In the genomic region with DNA sequence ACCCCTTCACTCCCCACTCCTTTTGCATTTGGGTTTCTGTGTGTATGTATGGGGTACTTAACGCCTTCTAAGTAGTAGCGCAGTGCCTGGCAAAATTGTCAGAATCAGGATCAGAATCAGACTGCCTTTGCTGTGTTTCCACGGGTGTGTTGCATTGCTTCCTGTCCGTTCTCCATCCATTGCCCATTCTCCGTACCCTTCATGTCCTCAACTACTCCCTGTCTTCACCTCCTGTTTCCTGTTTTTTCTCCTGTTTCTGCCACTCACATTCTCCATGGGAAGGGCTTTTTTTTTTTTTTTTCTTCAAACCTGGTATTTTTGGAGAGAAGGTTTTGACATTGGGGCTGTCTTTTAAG, we compare ENCODE assay signal across 11 cellular contexts.
DNase-seq lines count a peak whose midpoint lies in the region; ATAC-seq and TF ChIP-seq lines count a peak whose summit lies in the region.
"Had no signal": no experiment of that assay in that cellular context is flagged by ENCODE, and none has a peak within 500 bp of the region (broad histone marks: within the 10 kb centered on the region; RNA-seq: fewer than 3 reads in every experiment).

No MANE protein-coding gene starts in this region.

- H3K4me3 Mint-ChIP-seq in chondrocyte (ENCODE audit: unreplicated experiment) = peak overlapping the region; percentile 13

- peaks cover 0 to 9% of the 10 kb centered on the region in 2 experiments for H3K36me3 ChIP-seq in SK-N-SH (replicated peaks in 1 of 2; ENCODE audit: control insufficient read depth in 1 of 2, insufficient read depth in 2 of 2, low read length in 1 of 2)
- peaks cover 0 to 18% of the 10 kb centered on the region in 2 donors for H3K36me3 ChIP-seq in muscle layer of duodenum (ENCODE audit: control insufficient read depth in 1 of 2, insufficient read depth in 2 of 2, low read length in 2 of 2)
- no peaks in the 10 kb centered on the region for H3K36me3 ChIP-seq in tibial nerve

- H3K9me2 ChIP-seq in SK-N-SH = no peaks in the 10 kb centered on the region

- TF ChIP-seq POLR2A in tibial nerve (IDR thresholded peaks at IDR 0.05) = no peak

- H2AFZ ChIP-seq in SK-N-SH (ENCODE audit: low read depth) = no peak overlapping the region

- H3K27ac ChIP-seq in SK-N-SH (ENCODE audit: low read depth in 2 of 2, low read length in 1 of 2) (peak overlapping the region; percentile 85 to 96), muscle layer of duodenum (ENCODE audit: low read length) (peak overlapping the region; percentile 94), tibial nerve (peak overlapping the region in 3 of 4 donors; percentile 73 to 92 (median 88)), foreskin keratinocyte (no peak overlapping the region)

- H3K9me3 ChIP-seq in SK-N-SH (no peaks in the 10 kb centered on the region), muscle layer of duodenum (ENCODE audit: control insufficient read depth in 1 of 2, low read length in 2 of 2) (no peaks in the 10 kb centered on the region), tibial nerve (no peaks in the 10 kb centered on the region)

- H3K27me3 ChIP-seq in SK-N-SH (ENCODE audit: insufficient read depth) (no peaks in the 10 kb centered on the region), muscle layer of duodenum (ENCODE audit: low read depth, low read length) (no peaks in the 10 kb centered on the region), tibial nerve (no peaks in the 10 kb centered on the region), foreskin keratinocyte (no peaks in the 10 kb centered on the region)

- DNase-seq in SK-N-SH (no peak), chondrocyte (ENCODE audit: low spot score) (no peak), tibial nerve (ENCODE audit: low spot score in 2 of 2) (no peak), AG08395 (ENCODE audit: low spot score) (no peak), foreskin keratinocyte (no peak), kidney glomerular epithelial cell (lab: John Stamatoyannopoulos, UW) (no peak)
- DNase-seq: DMS79 treated with DMSO at 0.1 percent for 48 hours; NCI-H510A; stimulated activated naive CD4-positive, alpha-beta T cell had no signal

- no peaks in the 10 kb centered on the region for H3K27me3 Mint-ChIP-seq in chondrocyte (ENCODE audit: low read depth)

- no peaks in the 10 kb centered on the region for H3K9me3 Mint-ChIP-seq in chondrocyte (ENCODE audit: low read depth)

- peaks cover 55% of the 10 kb centered on the region for H3F3A ChIP-seq in SK-N-SH (replicated peaks; ENCODE audit: insufficient read depth)

- H3K4me2 ChIP-seq in SK-N-SH = peak overlapping the region; percentile 64

- H3K4me1 ChIP-seq in SK-N-SH (ENCODE audit: control insufficient read depth in 1 of 2, insufficient read depth in 2 of 2, low read depth in 1 of 2, low read length in 1 of 2) (peaks cover 26 to 70% of the 10 kb centered on the region in 2 experiments), muscle layer of duodenum (ENCODE audit: control insufficient read depth in 1 of 2, insufficient read depth in 2 of 2, low read length in 2 of 2) (peaks cover 27 to 29% of the 10 kb centered on the region in 2 donors), tibial nerve (peaks cover 0 to 63% (median 24%) of the 10 kb centered on the region in 4 donors), foreskin keratinocyte (peaks cover 53% of the 10 kb centered on the region)

- TF ChIP-seq CTCF in SK-N-SH (IDR thresholded peaks at IDR 0.05) (no peak), chondrocyte (IDR thresholded peaks at IDR 0.05) (no peak), tibial nerve (IDR thresholded peaks at IDR 0.05) (no peak), foreskin keratinocyte (conservative IDR thresholded peaks at IDR 0.05) (no peak)

- peaks cover 94% of the 10 kb centered on the region for H3K79me2 ChIP-seq in SK-N-SH (ENCODE audit: insufficient read depth)

- CTCF ChIA-PET in SK-N-SH (lab: Yijun Ruan, JAX) = no interaction called here

- TF ChIP-seq RAD21 in SK-N-SH (IDR thresholded peaks at IDR 0.05; ENCODE audit: low read length) = no peak

- ATAC-seq in SK-N-SH treated with all-trans-retinoic acid at 6 μM for 48 hours (no peak), foreskin keratinocyte (no peak)

- peak overlapping the region; percentile 62; the same call in 1 of the 2 replicates for H3K9ac ChIP-seq in SK-N-SH

- peak overlapping the region; percentile 99 for H3K27ac Mint-ChIP-seq in chondrocyte (ENCODE audit: unreplicated experiment)

- H3K36me3 Mint-ChIP-seq in chondrocyte (ENCODE audit: low read depth) = peaks cover 12% of the 10 kb centered on the region

- no peak for TF ChIP-seq EP300 in SK-N-SH (IDR thresholded peaks at IDR 0.05; ENCODE audit: borderline replicate concordance in 1 of 2, low read depth in 1 of 2, low read length in 1 of 2)
- TF ChIP-seq EP300 in tibial nerve (IDR thresholded peaks at IDR 0.05) = no peak

- no peaks in the 10 kb centered on the region for H4K20me1 ChIP-seq in SK-N-SH (ENCODE audit: insufficient read depth)

- peaks cover 83% of the 10 kb centered on the region for H3K4me1 Mint-ChIP-seq in chondrocyte (ENCODE audit: low read depth)

- H3K4me3 ChIP-seq in SK-N-SH (ENCODE audit: low read depth in 2 of 2, low read length in 1 of 2) (0 out of 4 replicates have a peak overlapping the region, but pooled peaks of 1 of the 2 experiments have one; percentile 10), muscle layer of duodenum (ENCODE audit: low read depth in 1 of 2, low read length in 2 of 2) (peak overlapping the region in 1 of 2 donors; percentile 15), tibial nerve (no peak overlapping the region)

- WGBS in SK-N-SH (ENCODE audit: low lambda C conversion rate) = 94% methylated on average over 5 of the region's 5 CpGs
- WGBS in tibial nerve, 2 donors = 70 to 86% methylated on average over 5 of the region's 5 CpGs

- POLR2A ChIA-PET in SK-N-SH (lab: Yijun Ruan, JAX) = no interaction called here

TF ChIP-seq in SK-N-SH, 30 proteins besides CTCF, POLR2A, EP300 and RAD21 (continues in another document):
- no peak for TF ChIP-seq NFIC (IDR thresholded peaks at IDR 0.05; ENCODE audit: borderline replicate concordance)
- no peak for TF ChIP-seq GATA2 (CRISPR knock-in tag; IDR thresholded peaks at IDR 0.05)
- TF ChIP-seq, protein P1, sequence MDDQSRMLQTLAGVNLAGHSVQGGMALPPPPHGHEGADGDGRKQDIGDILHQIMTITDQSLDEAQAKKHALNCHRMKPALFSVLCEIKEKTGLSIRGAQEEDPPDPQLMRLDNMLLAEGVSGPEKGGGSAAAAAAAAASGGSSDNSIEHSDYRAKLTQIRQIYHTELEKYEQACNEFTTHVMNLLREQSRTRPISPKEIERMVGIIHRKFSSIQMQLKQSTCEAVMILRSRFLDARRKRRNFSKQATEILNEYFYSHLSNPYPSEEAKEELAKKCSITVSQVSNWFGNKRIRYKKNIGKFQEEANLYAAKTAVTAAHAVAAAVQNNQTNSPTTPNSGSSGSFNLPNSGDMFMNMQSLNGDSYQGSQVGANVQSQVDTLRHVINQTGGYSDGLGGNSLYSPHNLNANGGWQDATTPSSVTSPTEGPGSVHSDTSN (IDR thresholded peaks at IDR 0.05) = no peak
- no peak for TF ChIP-seq MEF2A (IDR thresholded peaks at IDR 0.05; ENCODE audit: borderline replicate concordance, low read depth)
- TF ChIP-seq USF2 (IDR thresholded peaks at IDR 0.05; ENCODE audit: borderline replicate concordance, low read depth, low read length) = no peak
- no peak for TF ChIP-seq JUND (IDR thresholded peaks at IDR 0.05)

TF ChIP-seq in SK-N-SH treated with all-trans-retinoic acid at 6 μM for 48 hours, 23 proteins besides CTCF, POLR2A, EP300 and RAD21:
- TF ChIP-seq ZNF8 (CRISPR knock-in tag; IDR thresholded peaks at IDR 0.05) (no peak), ZFP3 (CRISPR knock-in tag; IDR thresholded peaks at IDR 0.05) (no peak), ARNTL (CRISPR knock-in tag; IDR thresholded peaks at IDR 0.05; ENCODE audit: borderline replicate concordance, low read depth) (no peak), TOX (CRISPR knock-in tag; IDR thresholded peaks at IDR 0.05; ENCODE audit: borderline replicate concordance) (no peak), RARB (CRISPR knock-in tag; IDR thresholded peaks at IDR 0.05) (no peak), BACH2 (CRISPR knock-in tag; IDR thresholded peaks at IDR 0.05; ENCODE audit: borderline replicate concordance) (no peak), PPARA (CRISPR knock-in tag; IDR thresholded peaks at IDR 0.05; ENCODE audit: borderline replicate concordance) (no peak), ZNF565 (CRISPR knock-in tag; conservative IDR thresholded peaks at IDR 0.05; ENCODE audit: low read depth) (no peak), ZC3H10 (CRISPR knock-in tag; IDR thresholded peaks at IDR 0.05) (no peak)
